ENCODE assay signal across 8 cellular contexts in genomic region chr10:69061305-69062161, GRCh38. TPM values are rescaled to one million over a fixed set of nuclear protein-coding genes. Genes with fewer than 3 reads are reported as not detected.
DNase-seq lines count a peak whose midpoint lies in the region; ATAC-seq, FAIRE-seq and TF ChIP-seq lines count a peak whose summit lies in the region.

No MANE protein-coding gene starts in this region.

- H2AFZ ChIP-seq in GM12878 (ENCODE audit: control insufficient read depth, low read depth, low read length), result peak overlapping the region; percentile 86

- H3K27ac ChIP-seq in Panc1 (ENCODE audit: low read length), result peak overlapping the region; percentile 65
- H3K27ac ChIP-seq in GM12878 (ENCODE audit: control insufficient read depth, insufficient read depth), result peak overlapping the region; percentile 74

- WGBS in GM12878 (ENCODE audit: insufficient coverage, insufficient replicate concordance, low lambda C conversion rate, missing lambda C conversion rate), result 8% methylated on average over 20 of the region's 20 CpGs

- in situ Hi-C loops in Panc1 (cut with HindIII; ENCODE audit: low pct_unique_long_range_greater_than_20kb, low sequenced_read_pairs), result no loop called here
- in situ Hi-C loops in GM12878 (cut with MboI), result no loop called here

- H3K9me3 ChIP-seq in Panc1 (ENCODE audit: control insufficient read depth, insufficient read depth, low read depth, low read length) (no peaks in the 10 kb centered on the region), GM12878 (replicated peaks; ENCODE audit: control insufficient read depth, insufficient read depth, low read length) (no peaks in the 10 kb centered on the region)

- no peak for TF ChIP-seq RAD21 in GM12878 (IDR thresholded peaks at IDR 0.05; ENCODE audit: insufficient read depth, low read depth, low read length)

- peak; percentile 91 for DNase-seq in Panc1 (ENCODE audit: low read depth, low spot score)
- no peak for DNase-seq in GM12878 (ENCODE audit: low read depth, low spot score)
- DNase-seq in iris pigment epithelial cell (ENCODE audit: low read depth), result peak; percentile 100
- peak; percentile 32 for DNase-seq in stimulated activated CD4-positive, alpha-beta T cell treated with anti-CD3 and anti-CD28 coated beads, Interleukin-1b, Interleukin-23, amount 100 ng/mL, for 48 hours
- DNase-seq in NCI-H2029 treated with DMSO at 0.1 percent for 48 hours (lab: John Stamatoyannopoulos, UW), result no peak
- DNase-seq in NCI-H526 treated with DMSO at 0.1 percent for 48 hours (lab: John Stamatoyannopoulos, UW), result no peak

- peak; percentile 44 for FAIRE-seq in GM12878 (lab: Jason Lieb, UNC)

- SMC1A ChIA-PET in GM12878 (lab: Charles Lee; ENCODE audit: uncharacterized antibody, unreplicated experiment), result interaction anchor here (0.6 to 9.0 kb wide), 9 partner anchors 10 to 273 kb away, joined by 3 to 253 read pairs (median 4); partner anchors contain the start of gene SRGN

- peak in 1 of 2 experiments; percentile 70; a peak in 2 of 4 replicates for TF ChIP-seq EP300 in GM12878 (IDR thresholded peaks at IDR 0.05; ENCODE audit: borderline replicate concordance in 1 of 2, control insufficient read depth in 1 of 2, low read depth in 2 of 2, low read length in 2 of 2)

- TF ChIP-seq POLR2A in GM15510 (IDR thresholded peaks at IDR 0.05; ENCODE audit: borderline replicate concordance, extremely low read depth, insufficient read length) (peak; percentile 31), GM12878 (IDR thresholded peaks at IDR 0.05; ENCODE audit: low read depth, low read length) (peak; percentile 67)

- H3K79me2 ChIP-seq in GM12878 (ENCODE audit: control insufficient read depth, insufficient read depth, low read length), result peaks cover 1% of the 10 kb centered on the region; the same call in 1 of the 2 replicates

- no TSS peak for BruUV-seq in Panc1 (replicated peaks; lab: Mats Ljungman, UMichigan)
- TSS peak; percentile 86 for BruUV-seq in GM12878 (replicated peaks; lab: Mats Ljungman, UMichigan)

- H4K20me1 ChIP-seq in GM12878 (ENCODE audit: control insufficient read depth, insufficient read depth), result no peaks in the 10 kb centered on the region

- H3K9ac ChIP-seq in GM12878 (ENCODE audit: control insufficient read depth, insufficient read depth, low read length), result peak overlapping the region; percentile 13

- intact Hi-C loops in Panc1 (cut with micrococcal nuclease; ENCODE audit: unreplicated experiment) (no loop called here), GM12878 (cut with micrococcal nuclease; ENCODE audit: unreplicated experiment) (no loop called here)

- POLR2A ChIA-PET in Panc1 (lab: Charles Lee), result no interaction called here
- POLR2A ChIA-PET in GM12878 (lab: Charles Lee), result interaction anchor here (0.6 to 9.9 kb wide), 7 partner anchors 12 to 165 kb away, joined by 3 to 231 read pairs (median 3); partner anchors contain the start of gene SRGN

- CTCF ChIA-PET in Panc1 (lab: Charles Lee) (interaction anchor here (0.5 kb wide), 1 partner anchor 40 kb away, joined by 3 read pairs; no protein-coding TSS in a partner anchor), GM12878 (lab: Yijun Ruan, JAX) (interaction anchor here (1.0 to 6.0 kb wide), 6 partner anchors 17 to 167 kb away, joined by 3 to 50 read pairs (median 4); partner anchors contain the start of gene SRGN)

- H3K4me2 ChIP-seq in GM12878 (ENCODE audit: control insufficient read depth, insufficient read depth), result peak overlapping the region; percentile 77

- H3K4me1 ChIP-seq in Panc1 (ENCODE audit: control insufficient read depth, insufficient read depth, low read length), result peaks cover 9% of the 10 kb centered on the region
- peaks cover 49% of the 10 kb centered on the region for H3K4me1 ChIP-seq in GM12878 (ENCODE audit: control insufficient read depth, insufficient read depth, low read length)

- H3K36me3 ChIP-seq in Panc1 (ENCODE audit: control insufficient read depth, insufficient read depth, low read length) (no peaks in the 10 kb centered on the region), GM12878 (ENCODE audit: control insufficient read depth in 2 of 2, insufficient read depth in 2 of 2, low read length in 1 of 2) (no peaks in the 10 kb centered on the region)

- no peak for TF ChIP-seq CTCF in Panc1 (IDR thresholded peaks at IDR 0.05)
- no peak for TF ChIP-seq CTCF in GM12878 (IDR thresholded peaks at IDR 0.05 in 2 of 3, conservative IDR thresholded peaks at IDR 0.05 in 1 of 3; ENCODE audit: control insufficient read depth in 2 of 3, extremely low read depth in 1 of 3, insufficient read depth in 1 of 3, low read depth in 3 of 3, low read length in 3 of 3)

- RAD21 ChIA-PET in GM12878 (lab: Charles Lee; ENCODE audit: unreplicated experiment), result interaction anchor here (1.7 to 25.6 kb wide), 3 partner anchors 11 to 33 kb away, joined by 3 to 544 read pairs (median 197); partner anchors contain the start of gene SRGN

- no peaks in the 10 kb centered on the region for H3K27me3 ChIP-seq in Panc1 (ENCODE audit: control insufficient read depth, insufficient read depth, low read length)
- no peaks in the 10 kb centered on the region for H3K27me3 ChIP-seq in GM12878 (replicated peaks in 1 of 2; ENCODE audit: control insufficient read depth in 2 of 2, insufficient read depth in 2 of 2, low read length in 1 of 2)

- peak; percentile 54 for ATAC-seq in HG02763 (IDR thresholded peaks at IDR 0.05; ENCODE audit: unreplicated experiment)
- peak; percentile 86 for ATAC-seq in Panc1
- peak; percentile 65 for ATAC-seq in GM12878

- peak overlapping the region; percentile 10 to 53; a peak in 3 of 4 replicates for H3K4me3 ChIP-seq in Panc1 (ENCODE audit: low read depth in 2 of 2, low read length in 2 of 2)
- H3K4me3 ChIP-seq in GM12878, result peak overlapping the region; percentile 44; the same call in 1 of the 2 replicates

TF ChIP-seq in GM12878, 131 proteins besides CTCF, POLR2A, EP300 and RAD21 (continues in another document):
- no peak for TF ChIP-seq EZH2 (IDR thresholded peaks at IDR 0.05; ENCODE audit: borderline replicate concordance, control insufficient read depth, low read depth, low read length)
- peak; percentile 42; the same call in 1 of the 2 replicates for TF ChIP-seq NFIC (IDR thresholded peaks at IDR 0.05; ENCODE audit: low read depth, low read length)
- TF ChIP-seq, protein P1, sequence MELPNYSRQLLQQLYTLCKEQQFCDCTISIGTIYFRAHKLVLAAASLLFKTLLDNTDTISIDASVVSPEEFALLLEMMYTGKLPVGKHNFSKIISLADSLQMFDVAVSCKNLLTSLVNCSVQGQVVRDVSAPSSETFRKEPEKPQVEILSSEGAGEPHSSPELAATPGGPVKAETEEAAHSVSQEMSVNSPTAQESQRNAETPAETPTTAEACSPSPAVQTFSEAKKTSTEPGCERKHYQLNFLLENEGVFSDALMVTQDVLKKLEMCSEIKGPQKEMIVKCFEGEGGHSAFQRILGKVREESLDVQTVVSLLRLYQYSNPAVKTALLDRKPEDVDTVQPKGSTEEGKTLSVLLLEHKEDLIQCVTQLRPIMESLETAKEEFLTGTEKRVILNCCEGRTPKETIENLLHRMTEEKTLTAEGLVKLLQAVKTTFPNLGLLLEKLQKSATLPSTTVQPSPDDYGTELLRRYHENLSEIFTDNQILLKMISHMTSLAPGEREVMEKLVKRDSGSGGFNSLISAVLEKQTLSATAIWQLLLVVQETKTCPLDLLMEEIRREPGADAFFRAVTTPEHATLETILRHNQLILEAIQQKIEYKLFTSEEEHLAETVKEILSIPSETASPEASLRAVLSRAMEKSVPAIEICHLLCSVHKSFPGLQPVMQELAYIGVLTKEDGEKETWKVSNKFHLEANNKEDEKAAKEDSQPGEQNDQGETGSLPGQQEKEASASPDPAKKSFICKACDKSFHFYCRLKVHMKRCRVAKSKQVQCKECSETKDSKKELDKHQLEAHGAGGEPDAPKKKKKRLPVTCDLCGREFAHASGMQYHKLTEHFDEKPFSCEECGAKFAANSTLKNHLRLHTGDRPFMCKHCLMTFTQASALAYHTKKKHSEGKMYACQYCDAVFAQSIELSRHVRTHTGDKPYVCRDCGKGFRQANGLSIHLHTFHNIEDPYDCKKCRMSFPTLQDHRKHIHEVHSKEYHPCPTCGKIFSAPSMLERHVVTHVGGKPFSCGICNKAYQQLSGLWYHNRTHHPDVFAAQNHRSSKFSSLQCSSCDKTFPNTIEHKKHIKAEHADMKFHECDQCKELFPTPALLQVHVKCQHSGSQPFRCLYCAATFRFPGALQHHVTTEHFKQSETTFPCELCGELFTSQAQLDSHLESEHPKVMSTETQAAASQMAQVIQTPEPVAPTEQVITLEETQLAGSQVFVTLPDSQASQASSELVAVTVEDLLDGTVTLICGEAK (IDR thresholded peaks at IDR 0.05; ENCODE audit: borderline replicate concordance), result no peak
- TF ChIP-seq IKZF1 (conservative IDR thresholded peaks at IDR 0.05), result peak; percentile 73
- peak in 1 of 2 experiments; percentile 33; a peak in 1 of 4 replicates for TF ChIP-seq BHLHE40 (IDR thresholded peaks at IDR 0.05; ENCODE audit: borderline replicate concordance in 1 of 2, low read depth in 2 of 2, low read length in 1 of 2)
- TF ChIP-seq ZNF217 (IDR thresholded peaks at IDR 0.05), result no peak
- no peak for TF ChIP-seq RB1 (IDR thresholded peaks at IDR 0.05; ENCODE audit: borderline replicate concordance)
- no peak for TF ChIP-seq SIN3A (IDR thresholded peaks at IDR 0.05; ENCODE audit: low read depth, low read length)
- no peak for TF ChIP-seq BCL11A (IDR thresholded peaks at IDR 0.05; ENCODE audit: low read depth, low read length)

RNA-seq across cellular contexts. Expression of gene SRGN, which starts 26.4 kb away (rescaled TPM):
- 8.5 TPM for total RNA-seq in Panc1 (2021; ENCODE audit: unreplicated experiment)
- 2.7 TPM for polyA plus RNA-seq in Panc1 (2012; ENCODE audit: insufficient read length)
- 1,218 and 1,450 TPM in 2 replicates for total RNA-seq in GM12878 (2013; cell fraction: nucleolus; rRNA removed)
- total RNA-seq in GM12878 (2014; rRNA removed), result 782 and 1,043 TPM in 2 replicates
- 937 and 1,023 TPM in 2 replicates for total RNA-seq in GM12878 (2014; rRNA removed; fragmentation: Illumina TruSeq; extraction: Trizol)
- total RNA-seq in GM12878 (2021), result 658 and 735 TPM in 2 replicates
- 580 TPM for polyA plus RNA-seq in GM12878 (2011; ENCODE audit: low read depth)
- 2,414 and 3,245 TPM in 2 replicates for polyA plus RNA-seq in GM12878 (2011; rRNA removed)
- polyA plus RNA-seq in GM12878 (2011; cell fraction: cytosol; rRNA removed), result 1,183 and 1,837 TPM in 2 replicates
- 432 and 624 TPM in 2 replicates for polyA plus RNA-seq in GM12878 (2011; cell fraction: nucleus; rRNA removed)
- 946 and 1,192 TPM in 2 replicates for polyA plus RNA-seq in GM12878 (2012)
- 1,121 and 1,510 TPM in 2 replicates for polyA plus RNA-seq in GM12878 (2014; fragmentation: Illumina TruSeq; extraction: Trizol)
- polyA plus RNA-seq in GM12878 (2014; fragmentation: Nextera tagmentation; extraction: Ambion mirVana), result 1,000 to 10,000 TPM; 1,115 to 1,176 TPM
- 687 and 833 TPM in 2 replicates for polyA plus RNA-seq in GM12878 (2014; rRNA removed)
- 100 to 1,000 TPM; 382 to 384 TPM for polyA plus RNA-seq in GM12878 (2016; fragmentation: Nextera tagmentation; extraction: Ambion mirVana)
- polyA minus RNA-seq in GM12878 (2011; rRNA and poly(A)+ RNA removed), result 1,110 and 1,251 TPM in 2 replicates
- polyA minus RNA-seq in GM12878 (2011; cell fraction: cytosol; rRNA and poly(A)+ RNA removed), result 439 and 473 TPM in 2 replicates
- polyA minus RNA-seq in GM12878 (2011; cell fraction: nucleus; rRNA and poly(A)+ RNA removed), result 84.3 and 111 TPM in 2 replicates

Comparison
In these comparisons a context has a peak if more than half of its experiments do, and no peak if none do; other contexts are left out.
1. DNase-seq: peak in Panc1 (single experiment), iris pigment epithelial cell (single experiment) and stimulated activated CD4-positive, alpha-beta T cell treated with anti-CD3 and anti-CD28 coated beads, Interleukin-1b, Interleukin-23, amount 100 ng/mL, for 48 hours (single experiment); none in GM12878 (single experiment), NCI-H2029 treated with DMSO at 0.1 percent for 48 hours (single experiment) and NCI-H526 treated with DMSO at 0.1 percent for 48 hours (single experiment).
2. RNA of gene SRGN, which starts 26.4 kb away (total RNA-seq): 658 to 1,450 TPM in GM12878; 8.5 TPM in Panc1 (single experiment); every median in the first group is over 10 times any median in the second.
3. Peak in every context shown above with its lines, with median percentiles within 50 percentile points of each other: ATAC-seq.